In genomic region chr3:94645790-94646189, GRCh38 we compare ENCODE assay signal across 35 cellular contexts.
"Had no signal": no experiment of that assay in that cellular context is flagged by ENCODE, and none has a peak within 500 bp of the region (broad histone marks: within the 10 kb centered on the region; RNA-seq: fewer than 3 reads in every experiment).

No MANE protein-coding gene starts in this region.

- H3K36me3 ChIP-seq: MG63 had no signal

- H3K27me3 ChIP-seq: MG63 had no signal

- H3K4me3 ChIP-seq: MG63 had no signal

- DNase-seq: Kasumi-1, MG63, MM.1S, MV-4-11, NCI-H1048, NCI-H1092, NCI-H1092 treated with DMSO at 0.1 percent for 48 hours, NCI-H1105, NCI-H1105 treated with DMSO at 0.1 percent for 48 hours, NCI-H1417, NCI-H1417 treated with DMSO at 0.1 percent for 48 hours, NCI-H1436, NCI-H1436 treated with DMSO at 0.1 percent for 48 hours, NCI-H146, NCI-H1694, NCI-H1694 treated with DMSO at 0.1 percent for 48 hours, NCI-H187, NCI-H187 treated with DMSO at 0.1 percent for 48 hours, NCI-H1930, NCI-H2029, NCI-H2029 treated with DMSO at 0.1 percent for 48 hours, NCI-H2081, NCI-H2081 treated with DMSO at 0.1 percent for 48 hours, NCI-H2107, NCI-H2171, NCI-H2171 treated with DMSO at 0.1 percent for 48 hours, NCI-H2227 treated with DMSO at 0.1 percent for 48 hours, NCI-H226, NCI-H345, NCI-H446, NCI-H446 treated with DMSO at 0.1 percent for 48 hours, NCI-H510A, NCI-H510A treated with DMSO at 0.1 percent for 48 hours, NCI-H524, NCI-H524 treated with DMSO at 0.1 percent for 48 hours had no signal
